Comparison of ENCODE assay signal across 23 cellular contexts in the genomic region with DNA sequence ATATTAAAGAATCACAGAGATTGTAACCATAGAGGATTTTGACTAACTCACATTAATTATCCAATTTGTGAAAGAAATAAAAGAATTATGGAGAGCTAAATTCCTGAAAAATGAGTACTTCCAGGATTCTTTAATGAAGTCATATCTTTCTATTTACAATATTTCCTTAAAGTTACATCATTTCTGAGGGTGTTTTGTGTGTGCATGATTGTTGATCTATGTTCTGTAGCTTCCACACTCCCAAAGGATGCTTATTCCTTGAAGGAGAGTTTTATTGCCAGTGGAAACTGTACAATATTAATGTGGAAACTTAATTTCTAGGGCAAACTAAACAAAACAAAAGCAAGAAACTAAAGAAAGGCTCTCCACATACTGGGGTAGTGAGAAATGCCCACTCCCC.
"Had no signal": no experiment of that assay in that cellular context is flagged by ENCODE, and none has a peak within 500 bp of the region (broad histone marks: within the 10 kb centered on the region; RNA-seq: fewer than 3 reads in every experiment).

No MANE protein-coding gene starts in this region.

- H3K36me3 ChIP-seq: colonic mucosa, lower lobe of right lung, sigmoid colon, spleen, thoracic aorta, upper lobe of right lung had no signal

- H3K4me1 ChIP-seq: body of pancreas, colonic mucosa, spleen, upper lobe of right lung had no signal

- H3K4me2 ChIP-seq: hepatocyte had no signal

- H3K27ac Mint-ChIP-seq: activated CD4-positive, alpha-beta T cell treated with anti-CD3 and anti-CD28 coated beads for 36 hours; activated naive CD8-positive, alpha-beta T cell treated with anti-CD3 and anti-CD28 coated beads for 36 hours; activated T-helper 1 cell treated with anti-CD3 and anti-CD28 coated beads, Interleukin-12 subunit alpha, Interleukin-12 subunit beta, Interleukin-2, Interleukin-4 antibody, amounts not matched to agents 30 ng/mL and 10 ng/mL and 1 ng/mL, durations not matched to agents 14 hours and 24 hours and 36 hours; nephron; stimulated activated naive B cell treated with anti-CD40 and anti-IgM and Interleukin-4, amounts not matched to agents 10 μg/mL and 1 μg/mL and 100 μg/mL, for 72 hours; T-cell; WTC11 had no signal

- H3K27ac ChIP-seq: body of pancreas, colonic mucosa, hepatocyte, lower lobe of right lung, sigmoid colon, spleen, thoracic aorta, upper lobe of right lung had no signal

- H3K4me3 Mint-ChIP-seq: activated CD4-positive, alpha-beta T cell treated with anti-CD3 and anti-CD28 coated beads for 36 hours; activated naive CD8-positive, alpha-beta T cell treated with anti-CD3 and anti-CD28 coated beads for 36 hours; activated T-helper 1 cell treated with anti-CD3 and anti-CD28 coated beads, Interleukin-12 subunit alpha, Interleukin-12 subunit beta, Interleukin-2, Interleukin-4 antibody, amounts not matched to agents 30 ng/mL and 10 ng/mL and 1 ng/mL, durations not matched to agents 14 hours and 24 hours and 36 hours; nephron; stimulated activated naive B cell treated with anti-CD40 and anti-IgM and Interleukin-4, amounts not matched to agents 10 μg/mL and 1 μg/mL and 100 μg/mL, for 72 hours; T-cell; WTC11 had no signal

- DNase-seq: activated CD4-positive, alpha-beta T cell treated with anti-CD3 and anti-CD28 coated beads for 36 hours; activated CD4-positive, alpha-beta T cell treated with anti-CD3 and anti-CD28 coated beads, Interleukin-2, amount 50 U/mL, for 48 hours; activated naive CD8-positive, alpha-beta T cell treated with anti-CD3 and anti-CD28 coated beads for 36 hours; activated T-cell treated with anti-CD3 and anti-CD28 coated beads for 4 hours; amygdala; body of pancreas; caudate nucleus; colonic mucosa; effector CD4-positive, alpha-beta T cell; islet precursor cell; lower lobe of right lung; posterior cingulate gyrus; sigmoid colon; spleen; stimulated activated naive B cell treated with anti-CD40 and anti-IgM and Interleukin-4, amounts not matched to agents 10 μg/mL and 1 μg/mL and 100 μg/mL, for 72 hours; T-cell; upper lobe of right lung had no signal

- H3K4me1 Mint-ChIP-seq: nephron; stimulated activated naive B cell treated with anti-CD40 and anti-IgM and Interleukin-4, amounts not matched to agents 10 μg/mL and 1 μg/mL and 100 μg/mL, for 72 hours had no signal

- H3K4me3 ChIP-seq: body of pancreas, colonic mucosa, hepatocyte, lower lobe of right lung, sigmoid colon, spleen, thoracic aorta, upper lobe of right lung had no signal

- H3K36me3 Mint-ChIP-seq: activated naive CD8-positive, alpha-beta T cell treated with anti-CD3 and anti-CD28 coated beads for 36 hours; stimulated activated naive B cell treated with anti-CD40 and anti-IgM and Interleukin-4, amounts not matched to agents 10 μg/mL and 1 μg/mL and 100 μg/mL, for 72 hours; T-cell; WTC11 had no signal

- ATAC-seq: activated CD4-positive, alpha-beta T cell treated with anti-CD3 and anti-CD28 coated beads for 36 hours; body of pancreas; esophagus mucosa; lower lobe of right lung; stimulated activated naive B cell treated with anti-CD40 and anti-IgM and Interleukin-4, amounts not matched to agents 10 μg/mL and 1 μg/mL and 100 μg/mL, for 72 hours; T-cell; upper lobe of right lung; WTC11 had no signal

- H3K27me3 ChIP-seq: body of pancreas, colonic mucosa, hepatocyte, sigmoid colon, spleen, upper lobe of right lung had no signal

- H3K9me3 Mint-ChIP-seq: activated naive CD8-positive, alpha-beta T cell treated with anti-CD3 and anti-CD28 coated beads for 36 hours; activated T-helper 1 cell treated with anti-CD3 and anti-CD28 coated beads, Interleukin-12 subunit alpha, Interleukin-12 subunit beta, Interleukin-2, Interleukin-4 antibody, amounts not matched to agents 30 ng/mL and 10 ng/mL and 1 ng/mL, durations not matched to agents 14 hours and 24 hours and 36 hours; nephron; stimulated activated naive B cell treated with anti-CD40 and anti-IgM and Interleukin-4, amounts not matched to agents 10 μg/mL and 1 μg/mL and 100 μg/mL, for 72 hours; T-cell; WTC11 had no signal

- H3K79me2 ChIP-seq: hepatocyte had no signal

- H3K9me3 ChIP-seq: body of pancreas, colonic mucosa, lower lobe of right lung, sigmoid colon, spleen, thoracic aorta, upper lobe of right lung had no signal

- H2AFZ ChIP-seq: hepatocyte had no signal
